ENCODE assay signal across 28 cellular contexts in genomic region chr3:58572013-58572633, GRCh38. TPM values are rescaled to one million over a fixed set of nuclear protein-coding genes. Genes with fewer than 3 reads are reported as not detected.
DNase-seq lines count a peak whose midpoint lies in the region; ATAC-seq and TF ChIP-seq lines count a peak whose summit lies in the region.
"Had no signal": no experiment of that assay in that cellular context is flagged by ENCODE, and none has a peak within 500 bp of the region (broad histone marks: within the 10 kb centered on the region; RNA-seq: fewer than 3 reads in every experiment).

No MANE protein-coding gene starts in this region.

- H3K36me3 ChIP-seq in DND-41 (ENCODE audit: insufficient read depth, low read length): no peaks in the 10 kb centered on the region
- H3K36me3 ChIP-seq: tibial artery had no signal

- TF ChIP-seq CTCF in DND-41 (IDR thresholded peaks at IDR 0.05; ENCODE audit: borderline replicate concordance, extremely low read depth, low read length, poor library complexity, severe bottlenecking): no peak
- no peak for TF ChIP-seq CTCF in chondrocyte (IDR thresholded peaks at IDR 0.05)
- no peak for TF ChIP-seq CTCF in nephron progenitor cell (IDR thresholded peaks at IDR 0.05)

- peaks cover 8% of the 10 kb centered on the region for H3K4me1 Mint-ChIP-seq in chondrocyte (ENCODE audit: low read depth)
- peaks cover 36% of the 10 kb centered on the region for H3K4me1 Mint-ChIP-seq in nephron progenitor cell

- H3K4me1 ChIP-seq in DND-41 (ENCODE audit: insufficient read depth, low read length): no peaks in the 10 kb centered on the region
- H3K4me1 ChIP-seq: A549, prostate gland had no signal

- H3K79me2 ChIP-seq in DND-41 (ENCODE audit: insufficient read depth, low read length): no peaks in the 10 kb centered on the region

- no peak overlapping the region for H3K27ac ChIP-seq in DND-41 (ENCODE audit: low read length)
- H3K27ac ChIP-seq: A549, prostate gland, tibial artery had no signal

- peaks cover 9% of the 10 kb centered on the region for H3K9me3 Mint-ChIP-seq in chondrocyte (ENCODE audit: low read depth)
- peaks cover 7% of the 10 kb centered on the region for H3K9me3 Mint-ChIP-seq in nephron progenitor cell
- H3K9me3 Mint-ChIP-seq: dendritic cell treated with granulocyte-macrophage colony-stimulating factor and Interleukin-4, amounts not matched to agents 40 ng/mL and 50 ng/mL, for 4 days; T-cell had no signal

- H3K9ac ChIP-seq in DND-41 (ENCODE audit: low read depth, low read length): no peak overlapping the region

- no peak for TF ChIP-seq POLR2A in erythroblast (IDR thresholded peaks at IDR 0.05; ENCODE audit: low read length)

- H3K27ac Mint-ChIP-seq in chondrocyte (ENCODE audit: unreplicated experiment) (peak overlapping the region; percentile 24), nephron progenitor cell (peak overlapping the region; percentile 35)
- H3K27ac Mint-ChIP-seq: activated CD8-positive, alpha-beta T cell treated with anti-CD3 and anti-CD28 coated beads, Interleukin-2, amount 10 ng/mL, durations not matched to agents 7 days and 5 days; B cell; dendritic cell treated with granulocyte-macrophage colony-stimulating factor and Interleukin-4, amounts not matched to agents 40 ng/mL and 50 ng/mL, for 4 days; H9; T-cell had no signal

- H4K20me1 ChIP-seq in DND-41 (ENCODE audit: insufficient read depth, low read length): no peaks in the 10 kb centered on the region

- H3K27me3 ChIP-seq in DND-41 (ENCODE audit: insufficient read depth, low read length, poor library complexity): peaks cover 10% of the 10 kb centered on the region
- H3K27me3 ChIP-seq: tibial artery had no signal

- H3K36me3 Mint-ChIP-seq in chondrocyte (ENCODE audit: low read depth) (peaks cover 3% of the 10 kb centered on the region), nephron progenitor cell (ENCODE audit: low read depth) (no peaks in the 10 kb centered on the region)
- H3K36me3 Mint-ChIP-seq: T-cell had no signal

- H3K4me2 ChIP-seq in DND-41 (ENCODE audit: insufficient read depth, low read length): no peak overlapping the region
- H3K4me2 ChIP-seq: A549 had no signal

- no peak overlapping the region for H3K4me3 Mint-ChIP-seq in chondrocyte (ENCODE audit: unreplicated experiment)
- H3K4me3 Mint-ChIP-seq in nephron progenitor cell: no peak overlapping the region
- H3K4me3 Mint-ChIP-seq: activated CD8-positive, alpha-beta T cell treated with anti-CD3 and anti-CD28 coated beads, Interleukin-2, amount 10 ng/mL, durations not matched to agents 7 days and 5 days; B cell; dendritic cell treated with granulocyte-macrophage colony-stimulating factor and Interleukin-4, amounts not matched to agents 40 ng/mL and 50 ng/mL, for 4 days; H9; neural crest cell; T-cell had no signal

- H3K9me3 ChIP-seq in DND-41 (ENCODE audit: insufficient read depth, low read length, severe bottlenecking): no peaks in the 10 kb centered on the region
- H3K9me3 ChIP-seq: A549, prostate gland, tibial artery had no signal

- H3K27me3 Mint-ChIP-seq in chondrocyte (ENCODE audit: low read depth): no peaks in the 10 kb centered on the region
- H3K27me3 Mint-ChIP-seq in nephron progenitor cell (ENCODE audit: low read depth, poor library complexity): peaks cover 18% of the 10 kb centered on the region

- intact Hi-C loops in sciatic nerve (cut with DNase I): no loop called here

- no peak overlapping the region for H2AFZ ChIP-seq in DND-41 (ENCODE audit: low read depth, low read length)

- ATAC-seq in DND-41 (ENCODE audit: insufficient read depth, low read depth) (peak; percentile 42; the same call in 2 of the 3 replicates), sciatic nerve (no peak)
- ATAC-seq: A549; activated CD8-positive, alpha-beta T cell treated with anti-CD3 and anti-CD28 coated beads, Interleukin-2, amount 10 ng/mL, durations not matched to agents 7 days and 5 days; T-cell had no signal

- no peak overlapping the region for H3K4me3 ChIP-seq in DND-41 (ENCODE audit: low read depth in 1 of 2, low read length in 2 of 2)
- H3K4me3 ChIP-seq: A549, prostate gland, tibial artery had no signal

- DNase-seq in DND-41: no peak
- DNase-seq in MV-4-11 (lab: John Stamatoyannopoulos, UW): peak; percentile 38
- peak; percentile 24 for DNase-seq in chondrocyte (ENCODE audit: low spot score)
- no peak for DNase-seq in nephron progenitor cell
- DNase-seq in erythroblast (lab: John Stamatoyannopoulos, UW): no peak
- no peak for DNase-seq in sciatic nerve (ENCODE audit: low spot score)
- no peak for DNase-seq in NCI-H146 (lab: John Stamatoyannopoulos, UW)
- DNase-seq in stimulated activated CD4-positive, alpha-beta T cell treated with anti-CD3 and anti-CD28 coated beads, Interleukin-1b, Interleukin-23, amount 100 ng/mL, for 48 hours: no peak
- DNase-seq: activated CD4-positive, alpha-beta T cell treated with anti-CD3 and anti-CD28 coated beads for 1 hour; activated CD8-positive, alpha-beta T cell treated with anti-CD3 and anti-CD28 coated beads, Interleukin-2, amount 10 ng/mL, durations not matched to agents 7 days and 5 days; activated naive CD4-positive, alpha-beta T cell; activated T-cell treated with anti-CD3 and anti-CD28 coated beads, Interleukin-2, amount 50 U/mL, for 1 hour; amniotic stem cell; H9; NCI-H187 treated with DMSO at 0.1 percent for 48 hours; NCI-H446; SIG-M5; small intestine; stimulated activated naive CD4-positive, alpha-beta T cell; T-cell had no signal

RNA-seq across cellular contexts. Expression of gene FAM107A, which starts 5.1 kb away (rescaled TPM):
- total RNA-seq in chondrocyte: not detected in 3 replicates
- 38.3 TPM for total RNA-seq in sciatic nerve
- total RNA-seq: activated CD8-positive, alpha-beta T cell treated with anti-CD3 and anti-CD28 coated beads, Interleukin-2, amount 10 ng/mL, durations not matched to agents 7 days and 5 days; B cell; fibroblast of villous mesenchyme; mononuclear cell had no signal

RNA-seq across cellular contexts. Expression of gene ACOX2, which starts 35.1 kb away (rescaled TPM):
- total RNA-seq in chondrocyte (0.56 to 1.9 TPM (median 0.57 TPM) in 3 replicates), sciatic nerve (31.0 TPM)
- total RNA-seq: activated CD8-positive, alpha-beta T cell treated with anti-CD3 and anti-CD28 coated beads, Interleukin-2, amount 10 ng/mL, durations not matched to agents 7 days and 5 days; B cell had no signal

Comparison
In these comparisons a context has a peak if more than half of its experiments do, and no peak if none do; other contexts are left out.
1. DNase-seq: peak in MV-4-11 (single experiment) and chondrocyte (single experiment); none in DND-41 (single experiment), nephron progenitor cell (single experiment), erythroblast (0 of 2), sciatic nerve (single experiment), NCI-H146 (single experiment) and stimulated activated CD4-positive, alpha-beta T cell treated with anti-CD3 and anti-CD28 coated beads, Interleukin-1b, Interleukin-23, amount 100 ng/mL, for 48 hours (single experiment).
2. RNA of gene FAM107A, which starts 5.1 kb away (total RNA-seq): 38.3 TPM in sciatic nerve (single experiment); not detected in chondrocyte; every median in the first group is over 10 times any median in the second.
3. RNA of gene ACOX2, which starts 35.1 kb away (total RNA-seq): 31.0 TPM in sciatic nerve (single experiment); 0.56 to 1.9 TPM in chondrocyte; every median in the first group is over 10 times any median in the second.